In the genomic region with DNA sequence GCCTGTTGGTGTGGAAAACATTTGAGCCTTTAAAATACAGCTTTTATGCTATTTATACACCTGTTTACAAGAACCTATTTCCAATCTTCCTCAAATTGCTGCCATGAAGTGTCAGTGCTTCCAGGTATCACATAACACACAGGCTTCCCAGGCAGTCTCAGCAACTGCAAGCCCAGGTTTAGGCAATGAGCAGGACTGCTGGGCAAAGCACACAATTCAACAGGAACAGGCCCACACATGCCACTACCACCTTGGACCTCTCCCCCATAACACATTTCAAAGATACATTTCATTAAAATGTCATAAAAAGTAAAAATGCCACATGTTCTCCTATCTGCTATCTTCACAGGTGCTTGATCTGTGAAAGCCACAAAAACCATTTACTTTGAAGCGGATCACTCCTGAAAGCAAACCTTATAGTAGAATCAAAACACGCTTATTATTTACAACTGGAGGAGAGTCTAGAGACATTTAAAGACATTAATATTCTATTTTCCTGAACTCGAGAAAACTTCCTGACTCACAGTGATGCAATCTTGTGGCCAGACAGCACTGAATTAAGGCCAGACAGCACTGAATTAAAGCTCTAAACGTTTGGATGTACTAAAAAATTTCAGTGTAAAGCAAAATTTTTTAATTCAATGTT, we compare ENCODE assay signal across 8 cellular contexts. TPM values are rescaled to one million over a fixed set of nuclear protein-coding genes. Genes with fewer than 3 reads are reported as not detected.
A peak's percentile ranks its signal among the peaks of the same experiment; 100 is the strongest.
DNase-seq lines count a peak whose midpoint lies in the region; ATAC-seq, FAIRE-seq and TF ChIP-seq lines count a peak whose summit lies in the region.

No MANE protein-coding gene starts in this region.

- H3K27me3 Mint-ChIP-seq in activated CD8-positive, alpha-beta T cell treated with anti-CD3 and anti-CD28 coated beads, Interleukin-2, amount 10 ng/mL, durations not matched to agents 7 days and 5 days (ENCODE audit: low read depth) = no peaks in the 10 kb centered on the region

- TF ChIP-seq CTCF in A673 (conservative IDR thresholded peaks at IDR 0.05; ENCODE audit: low read depth, low read length) (no peak), foreskin fibroblast (IDR thresholded peaks at IDR 0.05; ENCODE audit: low read depth, low read length) (no peak)

- no peak for ATAC-seq in activated CD8-positive, alpha-beta T cell treated with anti-CD3 and anti-CD28 coated beads, Interleukin-2, amount 10 ng/mL, durations not matched to agents 7 days and 5 days
- ATAC-seq in HG03432 (IDR thresholded peaks at IDR 0.05; ENCODE audit: unreplicated experiment) = no peak
- ATAC-seq in HG03460 (IDR thresholded peaks at IDR 0.05; ENCODE audit: unreplicated experiment) = no peak

- H3K27ac ChIP-seq in A673 (ENCODE audit: low read depth, low read length, poor library complexity, severe bottlenecking) (peak overlapping the region; percentile 37), caudate nucleus (ENCODE audit: low read depth, low read length) (no peak overlapping the region)

- H3K4me3 ChIP-seq in A673 (ENCODE audit: low read depth, low read length, poor library complexity, severe bottlenecking) = no peak overlapping the region
- no peak overlapping the region for H3K4me3 ChIP-seq in foreskin fibroblast (ENCODE audit: low read depth in 1 of 2, low read length in 2 of 2)

- H3K9me3 Mint-ChIP-seq in activated CD8-positive, alpha-beta T cell treated with anti-CD3 and anti-CD28 coated beads, Interleukin-2, amount 10 ng/mL, durations not matched to agents 7 days and 5 days (ENCODE audit: insufficient read depth) = no peaks in the 10 kb centered on the region

- no peak for TF ChIP-seq POLR2A in GM12892 (IDR thresholded peaks at IDR 0.05; ENCODE audit: low read depth, low read length)

- intact Hi-C loops in A673 (cut with micrococcal nuclease; ENCODE audit: unreplicated experiment) = no loop called here

- H3K9me3 ChIP-seq in A673 (ENCODE audit: low read depth, low read length, poor library complexity, severe bottlenecking) = no peaks in the 10 kb centered on the region

- H3K27me3 ChIP-seq in A673 (replicated peaks; ENCODE audit: insufficient read depth, low read depth, low read length, poor library complexity) = no peaks in the 10 kb centered on the region

- peaks cover 45% of the 10 kb centered on the region for H3K36me3 ChIP-seq in A673 (ENCODE audit: insufficient read depth, low read length, poor library complexity, severe bottlenecking)

- peaks cover 6% of the 10 kb centered on the region for H3K4me1 ChIP-seq in A673 (ENCODE audit: insufficient read depth, low read length, poor library complexity, severe bottlenecking)

- no peak overlapping the region for H3K4me3 Mint-ChIP-seq in activated CD8-positive, alpha-beta T cell treated with anti-CD3 and anti-CD28 coated beads, Interleukin-2, amount 10 ng/mL, durations not matched to agents 7 days and 5 days

- peaks cover 44% of the 10 kb centered on the region for H3K36me3 Mint-ChIP-seq in activated CD8-positive, alpha-beta T cell treated with anti-CD3 and anti-CD28 coated beads, Interleukin-2, amount 10 ng/mL, durations not matched to agents 7 days and 5 days (ENCODE audit: low read depth)

- POLR2A ChIA-PET in A673 (lab: Charles Lee; ENCODE audit: low non-redundant PET) = no interaction called here
- POLR2A ChIA-PET in activated CD8-positive, alpha-beta T cell treated with anti-CD3 and anti-CD28 coated beads, Interleukin-2, amount 10 ng/mL, durations not matched to agents 7 days and 5 days (lab: Charles Lee) = no interaction called here

- no peak for FAIRE-seq in GM12892 (lab: Jason Lieb, UNC)

- DNase-seq in A673 (ENCODE audit: low spot score) (no peak), GM03348 (ENCODE audit: low spot score) (peak; percentile 62), foreskin fibroblast (peak; percentile 53 to 85), caudate nucleus (lab: John Stamatoyannopoulos, UW) (no peak), GM12892 (ENCODE audit: insufficient read length) (no peak)
- DNase-seq in activated CD8-positive, alpha-beta T cell treated with anti-CD3 and anti-CD28 coated beads, Interleukin-2, amount 10 ng/mL, durations not matched to agents 7 days and 5 days = no peak

- peaks cover 16% of the 10 kb centered on the region for H3K4me1 Mint-ChIP-seq in activated CD8-positive, alpha-beta T cell treated with anti-CD3 and anti-CD28 coated beads, Interleukin-2, amount 10 ng/mL, durations not matched to agents 7 days and 5 days (ENCODE audit: low read depth)

- BruUV-seq in A673 (replicated peaks; lab: Mats Ljungman, UMichigan) = no TSS peak

- peak overlapping the region; percentile 62 for H3K27ac Mint-ChIP-seq in activated CD8-positive, alpha-beta T cell treated with anti-CD3 and anti-CD28 coated beads, Interleukin-2, amount 10 ng/mL, durations not matched to agents 7 days and 5 days

- CTCF ChIA-PET in A673 (lab: Charles Lee) = no interaction called here
- CTCF ChIA-PET in activated CD8-positive, alpha-beta T cell treated with anti-CD3 and anti-CD28 coated beads, Interleukin-2, amount 10 ng/mL, durations not matched to agents 7 days and 5 days (lab: Charles Lee) = interaction anchor here (1.2 to 2.9 kb wide), 4 partner anchors 16 to 71 kb away, joined by 3 to 14 read pairs (median 3); no protein-coding TSS in a partner anchor

RNA-seq across cellular contexts. Expression of a gene that starts 31.5 kb away (rescaled TPM):
- 63.2 and 70.5 TPM in 2 replicates for total RNA-seq in A673 (2021)
- total RNA-seq in activated CD8-positive, alpha-beta T cell treated with anti-CD3 and anti-CD28 coated beads, Interleukin-2, amount 10 ng/mL, durations not matched to agents 7 days and 5 days = 10 to 100 TPM; 78.9 to 81.9 TPM
- 17.2 TPM for polyA plus RNA-seq in GM12892 (2012; ENCODE audit: missing spikeins)

Comparison
In these comparisons a context has a peak if more than half of its experiments do, and no peak if none do; other contexts are left out.
1. DNase-seq: peak in GM03348 (single experiment) and foreskin fibroblast (2 of 2); none in A673 (single experiment), activated CD8-positive, alpha-beta T cell treated with anti-CD3 and anti-CD28 coated beads, Interleukin-2, amount 10 ng/mL, durations not matched to agents 7 days and 5 days (single experiment), caudate nucleus (0 of 61) and GM12892 (single experiment).